19 cellular contexts compared by ENCODE assay signal in the genomic region with DNA sequence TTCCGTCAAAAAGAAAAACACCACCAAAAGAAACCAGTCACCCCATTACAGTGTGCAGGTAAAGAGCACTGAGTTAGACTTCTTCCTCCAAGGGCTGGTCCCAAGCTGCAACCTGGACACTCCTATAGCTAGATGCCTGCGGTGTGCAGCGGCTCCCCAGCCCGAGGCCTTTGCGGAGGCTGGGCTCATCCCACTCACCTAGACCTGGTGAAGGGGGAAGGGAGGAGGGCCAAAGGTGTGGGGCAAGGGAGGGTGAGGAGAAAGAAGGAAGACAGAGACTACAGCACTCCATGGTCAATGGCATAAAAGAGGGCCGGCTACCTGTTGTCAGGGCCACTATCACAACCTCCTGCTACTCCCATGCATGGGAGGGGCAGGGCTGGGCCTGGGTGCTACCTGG. TPM values are rescaled to one million over a fixed set of nuclear protein-coding genes. Genes with fewer than 3 reads are reported as not detected.
"Had no signal": no experiment of that assay in that cellular context is flagged by ENCODE, and none has a peak within 500 bp of the region (broad histone marks: within the 10 kb centered on the region; RNA-seq: fewer than 3 reads in every experiment).

No MANE protein-coding gene starts in this region.

RNA-seq across cellular contexts. Expression of a gene that starts 12.1 kb away (rescaled TPM):
- total RNA-seq: activated CD4-positive, alpha-beta memory T cell treated with anti-CD3 and anti-CD28 coated beads, Interleukin-2, amount 10 ng/mL, durations not matched to agents 7 days and 5 days; activated CD4-positive, alpha-beta T cell treated with anti-CD3 and anti-CD28 coated beads for 36 hours; activated CD4-positive, alpha-beta T cell treated with anti-CD3 and anti-CD28 coated beads, Interleukin-2, amount 10 ng/mL, durations not matched to agents 7 days and 5 days; activated CD8-positive, alpha-beta memory T cell treated with anti-CD3 and anti-CD28 coated beads, Interleukin-2, amount 10 ng/mL, durations not matched to agents 7 days and 5 days; activated CD8-positive, alpha-beta T cell treated with anti-CD3 and anti-CD28 coated beads, Interleukin-2, amount 10 ng/mL, durations not matched to agents 7 days and 5 days; activated naive CD4-positive, alpha-beta T cell treated with anti-CD3 and anti-CD28 coated beads for 36 hours; activated naive CD4-positive, alpha-beta T cell treated with anti-CD3 and anti-CD28 coated beads, Interleukin-2, amount 50 U/mL, for 72 hours; activated naive CD8-positive, alpha-beta T cell treated with anti-CD3 and anti-CD28 coated beads for 36 hours; activated T-cell treated with anti-CD3 and anti-CD28 coated beads, Interleukin-2, amount 50 U/mL, for 4 hours; activated T-cell treated with anti-CD3 and anti-CD28 coated beads, Interleukin-2, amount 50 U/mL, for 72 hours; activated T-helper 1 cell treated with anti-CD3 and anti-CD28 coated beads, Interleukin-12 subunit alpha, Interleukin-12 subunit beta, Interleukin-2, Interleukin-4 antibody, amounts not matched to agents 30 ng/mL and 10 ng/mL and 1 ng/mL, durations not matched to agents 14 hours and 24 hours and 36 hours; activated T-helper 17 cell treated with anti-CD3 and anti-CD28 coated beads, Interleukin-2, amount 50 U/mL, for 72 hours; adrenal gland; aorta; astrocyte; body of pancreas; breast epithelium; cardiac septum; cerebellum had no signal
- polyA plus RNA-seq: adrenal gland, aorta had no signal
